Comparison of ENCODE assay signal across 8 cellular contexts in the genomic region with DNA sequence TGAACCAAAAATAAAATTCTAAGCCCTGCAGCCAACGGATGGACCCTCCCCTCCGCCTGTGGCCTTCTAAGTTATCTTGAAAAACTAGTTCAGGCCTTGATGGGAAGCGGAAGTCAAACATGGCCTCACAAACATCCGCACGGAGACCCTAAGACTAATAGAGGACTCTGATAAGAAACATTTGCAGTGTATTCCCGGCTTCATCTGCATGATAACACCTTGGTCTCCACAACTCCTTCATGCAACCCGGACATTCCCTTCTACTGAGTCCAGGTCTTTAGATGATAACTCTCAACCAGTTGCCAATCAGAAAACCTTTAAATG. TPM values are rescaled to one million over a fixed set of nuclear protein-coding genes. Genes with fewer than 3 reads are reported as not detected.
DNase-seq lines count a peak whose midpoint lies in the region; ATAC-seq and TF ChIP-seq lines count a peak whose summit lies in the region.

No MANE protein-coding gene starts in this region.

- H3K9me3 Mint-ChIP-seq in activated naive CD8-positive, alpha-beta T cell treated with anti-CD3 and anti-CD28 coated beads for 36 hours = no peaks in the 10 kb centered on the region
- no peaks in the 10 kb centered on the region for H3K9me3 Mint-ChIP-seq in immature natural killer cell

- TF ChIP-seq CTCF in GM12875 (IDR thresholded peaks at IDR 0.05; ENCODE audit: borderline replicate concordance, insufficient read depth, low read depth, low read length) = no peak

- no peaks in the 10 kb centered on the region for H3K27me3 Mint-ChIP-seq in activated naive CD8-positive, alpha-beta T cell treated with anti-CD3 and anti-CD28 coated beads for 36 hours
- peaks cover 3 to 12% (median 8%) of the 10 kb centered on the region in 3 donors for H3K27me3 Mint-ChIP-seq in immature natural killer cell (ENCODE audit: low read depth in 3 of 3)

- ATAC-seq in HG03095 (IDR thresholded peaks at IDR 0.05; ENCODE audit: unreplicated experiment) (peak; percentile 4), HG02840 (IDR thresholded peaks at IDR 0.05; ENCODE audit: low FRiP score, unreplicated experiment) (no peak), GM18511 (IDR thresholded peaks at IDR 0.05; ENCODE audit: unreplicated experiment) (no peak)

- H3K4me1 Mint-ChIP-seq in activated naive CD8-positive, alpha-beta T cell treated with anti-CD3 and anti-CD28 coated beads for 36 hours = peaks cover 43% of the 10 kb centered on the region
- H3K4me1 Mint-ChIP-seq in immature natural killer cell = peaks cover 40 to 49% of the 10 kb centered on the region in 2 donors

- peak overlapping the region; percentile 74 for H3K4me3 Mint-ChIP-seq in activated naive CD8-positive, alpha-beta T cell treated with anti-CD3 and anti-CD28 coated beads for 36 hours
- H3K4me3 Mint-ChIP-seq in immature natural killer cell = peak overlapping the region; percentile 82 to 92 (median 85)

- peaks cover 14% of the 10 kb centered on the region for H3K36me3 Mint-ChIP-seq in activated naive CD8-positive, alpha-beta T cell treated with anti-CD3 and anti-CD28 coated beads for 36 hours
- H3K36me3 Mint-ChIP-seq in immature natural killer cell = no peaks in the 10 kb centered on the region

- H3K4me3 ChIP-seq in GM12875 (ENCODE audit: low read depth, low read length) = peak overlapping the region; percentile 74

- no peak for DNase-seq in activated naive CD8-positive, alpha-beta T cell treated with anti-CD3 and anti-CD28 coated beads for 36 hours
- DNase-seq in immature natural killer cell (no peak), NCI-H524 treated with DMSO at 0.1 percent for 48 hours (lab: John Stamatoyannopoulos, UW) (no peak)

- H3K27ac Mint-ChIP-seq in activated naive CD8-positive, alpha-beta T cell treated with anti-CD3 and anti-CD28 coated beads for 36 hours = peak overlapping the region; percentile 81
- H3K27ac Mint-ChIP-seq in immature natural killer cell = peak overlapping the region; percentile 86 to 96 (median 92)

- H3K27ac ChIP-seq in temporal lobe (ENCODE audit: low read depth, low read length) = peak overlapping the region; percentile 83

RNA-seq across cellular contexts. Expression of gene DAP, which starts 0.8 kb away (rescaled TPM):
- total RNA-seq in activated naive CD8-positive, alpha-beta T cell treated with anti-CD3 and anti-CD28 coated beads for 36 hours = 10 to 100 TPM; 53.2 to 53.4 TPM
- polyA plus RNA-seq in immature natural killer cell = 10 to 100 TPM; 43.1 to 87.1 (median 53.9) TPM
- 16.2 TPM for total RNA-seq in temporal lobe
